In the genomic region with DNA sequence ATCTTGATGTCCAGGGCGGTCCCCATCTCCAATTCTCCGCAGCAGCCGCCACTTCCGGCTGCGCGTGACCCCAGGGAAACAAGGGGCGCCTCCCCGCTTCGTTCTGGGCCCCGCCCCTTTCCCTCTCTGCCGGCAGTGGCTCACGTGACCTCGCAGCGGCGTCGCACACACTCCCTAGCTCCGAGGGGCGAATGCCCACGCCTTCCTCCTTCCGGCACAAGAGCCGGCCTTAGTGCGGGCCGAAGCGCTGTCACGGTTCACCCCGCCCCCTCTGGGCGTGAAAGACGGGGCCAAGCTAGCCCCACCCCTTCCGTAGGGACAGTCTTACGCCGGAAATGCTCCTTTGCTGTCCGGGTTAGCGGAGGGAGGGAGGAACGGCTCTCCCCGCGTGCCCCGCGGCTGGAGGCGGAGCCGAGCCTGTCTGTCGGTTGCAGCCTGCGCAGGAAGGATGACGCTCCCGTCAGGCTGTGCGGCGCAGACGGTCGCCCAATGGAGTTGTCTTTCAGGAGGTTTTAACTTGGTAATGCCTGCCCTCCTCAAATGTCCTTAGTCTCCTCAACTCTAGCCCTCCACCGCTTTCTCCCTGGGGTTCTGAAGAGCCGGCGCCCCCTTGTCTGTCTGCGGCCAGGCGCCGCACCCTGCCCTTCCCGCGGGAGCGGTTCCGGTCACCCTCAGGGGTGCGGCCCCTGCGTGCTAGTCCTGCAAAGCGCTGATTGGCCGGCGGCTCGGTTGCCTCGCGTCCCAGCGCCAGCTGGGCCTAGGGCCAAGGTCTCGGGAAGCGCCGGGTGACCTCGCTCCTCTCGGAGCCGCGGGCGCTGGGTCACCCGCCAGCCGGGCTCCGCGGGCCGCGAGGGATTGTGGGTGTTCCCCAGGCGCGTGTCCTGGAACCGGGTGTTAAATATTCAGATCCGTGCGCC, we compare ENCODE assay signal across 1 cellular context.
TF ChIP-seq lines count a peak whose summit lies in the region.

A gene (minus strand): TSS at position 66 of the 917 bp plus-strand sequence. CDS start 40 bp downstream, at position 26.

TF ChIP-seq in H1, 55 proteins besides CTCF, POLR2A, EP300 and RAD21 (continued from another document):
- TF ChIP-seq, protein P1, sequence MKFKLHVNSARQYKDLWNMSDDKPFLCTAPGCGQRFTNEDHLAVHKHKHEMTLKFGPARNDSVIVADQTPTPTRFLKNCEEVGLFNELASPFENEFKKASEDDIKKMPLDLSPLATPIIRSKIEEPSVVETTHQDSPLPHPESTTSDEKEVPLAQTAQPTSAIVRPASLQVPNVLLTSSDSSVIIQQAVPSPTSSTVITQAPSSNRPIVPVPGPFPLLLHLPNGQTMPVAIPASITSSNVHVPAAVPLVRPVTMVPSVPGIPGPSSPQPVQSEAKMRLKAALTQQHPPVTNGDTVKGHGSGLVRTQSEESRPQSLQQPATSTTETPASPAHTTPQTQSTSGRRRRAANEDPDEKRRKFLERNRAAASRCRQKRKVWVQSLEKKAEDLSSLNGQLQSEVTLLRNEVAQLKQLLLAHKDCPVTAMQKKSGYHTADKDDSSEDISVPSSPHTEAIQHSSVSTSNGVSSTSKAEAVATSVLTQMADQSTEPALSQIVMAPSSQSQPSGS (IDR thresholded peaks at IDR 0.05; ENCODE audit: low read length) = no peak
- peak; percentile 88 for TF ChIP-seq GABPA (IDR thresholded peaks at IDR 0.05; ENCODE audit: borderline replicate concordance, insufficient read depth, low read length)
- TF ChIP-seq CREB1 (IDR thresholded peaks at IDR 0.05) = peak; percentile 76
- 0 out of 2 replicates have a peak, but pooled peaks have one; percentile 14 for TF ChIP-seq TEAD4 (IDR thresholded peaks at IDR 0.05; ENCODE audit: low read depth, low read length)
- TF ChIP-seq, protein P2, sequence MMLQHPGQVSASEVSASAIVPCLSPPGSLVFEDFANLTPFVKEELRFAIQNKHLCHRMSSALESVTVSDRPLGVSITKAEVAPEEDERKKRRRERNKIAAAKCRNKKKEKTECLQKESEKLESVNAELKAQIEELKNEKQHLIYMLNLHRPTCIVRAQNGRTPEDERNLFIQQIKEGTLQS (IDR thresholded peaks at IDR 0.05; ENCODE audit: insufficient read depth, low read depth, low read length) = peak; percentile 66; the same call in 1 of the 2 replicates
- TF ChIP-seq RFX5 (IDR thresholded peaks at IDR 0.05; ENCODE audit: borderline replicate concordance, low read depth, low read length) = no peak
- 0 out of 2 replicates have a peak, but pooled peaks have one; percentile 1 for TF ChIP-seq SIX5 (IDR thresholded peaks at IDR 0.05; ENCODE audit: low read depth, low read length)
- no peak for TF ChIP-seq TAF7 (optimal IDR thresholded peaks at IDR 0.05; ENCODE audit: borderline replicate concordance, low read depth, low read length)
- no peak; a peak in 1 of 4 replicates for TF ChIP-seq SIN3A (conservative IDR thresholded peaks at IDR 0.05 in 1 of 2, IDR thresholded peaks at IDR 0.05 in 1 of 2; ENCODE audit: low read depth in 1 of 2, low read length in 2 of 2)
- TF ChIP-seq CHD1 (IDR thresholded peaks at IDR 0.05; ENCODE audit: low read depth, low read length) = no peak
- TF ChIP-seq, protein P3, sequence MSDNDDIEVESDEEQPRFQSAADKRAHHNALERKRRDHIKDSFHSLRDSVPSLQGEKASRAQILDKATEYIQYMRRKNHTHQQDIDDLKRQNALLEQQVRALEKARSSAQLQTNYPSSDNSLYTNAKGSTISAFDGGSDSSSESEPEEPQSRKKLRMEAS (IDR thresholded peaks at IDR 0.05) = peak; percentile 77
- no peak for TF ChIP-seq CBX5 (IDR thresholded peaks at IDR 0.05; ENCODE audit: low read depth, low read length)
- TF ChIP-seq TCF12 (IDR thresholded peaks at IDR 0.05; ENCODE audit: low read depth, low read length) = 0 out of 2 replicates have a peak, but pooled peaks have one; percentile 43
- no peak for TF ChIP-seq EZH2 (IDR thresholded peaks at IDR 0.05; ENCODE audit: low read depth, low read length, severe bottlenecking)
- no peak for TF ChIP-seq RBBP5 (IDR thresholded peaks at IDR 0.05; ENCODE audit: borderline replicate concordance, low read depth, low read length)
- no peak for TF ChIP-seq SAP30 (IDR thresholded peaks at IDR 0.05; ENCODE audit: insufficient read depth, insufficient replicate concordance, low read length)
- no peak for TF ChIP-seq KDM1A (IDR thresholded peaks at IDR 0.05; ENCODE audit: borderline replicate concordance, low read length)
- TF ChIP-seq CHD2 (IDR thresholded peaks at IDR 0.05; ENCODE audit: low read length) = no peak
- TF ChIP-seq KDM5A (IDR thresholded peaks at IDR 0.05; ENCODE audit: low read length) = no peak
- peak; percentile 93 for TF ChIP-seq PHF8 (conservative IDR thresholded peaks at IDR 0.05; ENCODE audit: low read depth, low read length)
- TF ChIP-seq HDAC2 (IDR thresholded peaks at IDR 0.05; ENCODE audit: borderline replicate concordance in 1 of 2, low read depth in 2 of 2, low read length in 2 of 2) = peak in 1 of 2 experiments; percentile 57; a peak in 1 of 4 replicates
- no peak for TF ChIP-seq JUN (IDR thresholded peaks at IDR 0.05; ENCODE audit: low read depth, low read length)
- no peak for TF ChIP-seq RXRA (IDR thresholded peaks at IDR 0.05; ENCODE audit: insufficient read depth, low read depth, low read length)
- no peak for TF ChIP-seq CEBPB (IDR thresholded peaks at IDR 0.05; ENCODE audit: low read depth, low read length)
- TF ChIP-seq EGR1 (IDR thresholded peaks at IDR 0.05; ENCODE audit: borderline replicate concordance, low read depth, low read length) = no peak
- TF ChIP-seq BCL11A (IDR thresholded peaks at IDR 0.05; ENCODE audit: low read depth in 2 of 2, low read length in 2 of 2) = no peak
- peak; percentile 65 for TF ChIP-seq TBP (IDR thresholded peaks at IDR 0.05; ENCODE audit: low read depth, low read length)
- TF ChIP-seq SRF (IDR thresholded peaks at IDR 0.05; ENCODE audit: low read depth, low read length) = no peak
- 0 out of 2 replicates have a peak, but pooled peaks have one; percentile 30 for TF ChIP-seq SP4 (IDR thresholded peaks at IDR 0.05; ENCODE audit: low read length)
- TF ChIP-seq BACH1 (IDR thresholded peaks at IDR 0.05; ENCODE audit: low read length) = peak; percentile 62; the same call in 1 of the 2 replicates
- no peak for TF ChIP-seq MAFK (IDR thresholded peaks at IDR 0.05; ENCODE audit: low read depth, low read length)
- TF ChIP-seq NANOG (IDR thresholded peaks at IDR 0.05; ENCODE audit: insufficient read depth, low read depth, low read length, poor library complexity, severe bottlenecking) = no peak
- no peak for TF ChIP-seq SP2 (IDR thresholded peaks at IDR 0.05; ENCODE audit: low read length)
- no peak for TF ChIP-seq JUND (IDR thresholded peaks at IDR 0.05; ENCODE audit: low read length)
- TF ChIP-seq BRCA1 (IDR thresholded peaks at IDR 0.05; ENCODE audit: low read depth, low read length) = no peak
- no peak for TF ChIP-seq CTBP2 (IDR thresholded peaks at IDR 0.05; ENCODE audit: borderline replicate concordance, insufficient read depth, insufficient read length, low read length)
- TF ChIP-seq POU5F1 (IDR thresholded peaks at IDR 0.05; ENCODE audit: low read depth, low read length) = no peak
- TF ChIP-seq POLR2AphosphoS5 (IDR thresholded peaks at IDR 0.05; ENCODE audit: low read depth, low read length) = peak; percentile 81
- peak; percentile 80 for TF ChIP-seq KDM4A (IDR thresholded peaks at IDR 0.05; ENCODE audit: low read depth, low read length, severe bottlenecking)
- TF ChIP-seq, protein P4, sequence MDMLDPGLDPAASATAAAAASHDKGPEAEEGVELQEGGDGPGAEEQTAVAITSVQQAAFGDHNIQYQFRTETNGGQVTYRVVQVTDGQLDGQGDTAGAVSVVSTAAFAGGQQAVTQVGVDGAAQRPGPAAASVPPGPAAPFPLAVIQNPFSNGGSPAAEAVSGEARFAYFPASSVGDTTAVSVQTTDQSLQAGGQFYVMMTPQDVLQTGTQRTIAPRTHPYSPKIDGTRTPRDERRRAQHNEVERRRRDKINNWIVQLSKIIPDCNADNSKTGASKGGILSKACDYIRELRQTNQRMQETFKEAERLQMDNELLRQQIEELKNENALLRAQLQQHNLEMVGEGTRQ (IDR thresholded peaks at IDR 0.05; ENCODE audit: low read length) = peak; percentile 94
- TF ChIP-seq, protein P5, sequence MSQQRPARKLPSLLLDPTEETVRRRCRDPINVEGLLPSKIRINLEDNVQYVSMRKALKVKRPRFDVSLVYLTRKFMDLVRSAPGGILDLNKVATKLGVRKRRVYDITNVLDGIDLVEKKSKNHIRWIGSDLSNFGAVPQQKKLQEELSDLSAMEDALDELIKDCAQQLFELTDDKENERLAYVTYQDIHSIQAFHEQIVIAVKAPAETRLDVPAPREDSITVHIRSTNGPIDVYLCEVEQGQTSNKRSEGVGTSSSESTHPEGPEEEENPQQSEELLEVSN (IDR thresholded peaks at IDR 0.05) = peak; percentile 69; the same call in 1 of the 2 replicates
- no peak for TF ChIP-seq RNF2 (IDR thresholded peaks at IDR 0.05; ENCODE audit: borderline replicate concordance, low read depth, low read length, missing control alignments, poor library complexity, severe bottlenecking)
- TF ChIP-seq SP1 (IDR thresholded peaks at IDR 0.05; ENCODE audit: low read depth, low read length) = peak; percentile 71; the same call in 1 of the 2 replicates
- TF ChIP-seq NRF1 (IDR thresholded peaks at IDR 0.05; ENCODE audit: low read depth, low read length) = peak; percentile 48
- TF ChIP-seq YY1 (IDR thresholded peaks at IDR 0.05; ENCODE audit: low read depth, low read length) = no peak
- peak; percentile 87 for TF ChIP-seq TAF1 (IDR thresholded peaks at IDR 0.05; ENCODE audit: low read depth, low read length)
- TF ChIP-seq, protein P6, sequence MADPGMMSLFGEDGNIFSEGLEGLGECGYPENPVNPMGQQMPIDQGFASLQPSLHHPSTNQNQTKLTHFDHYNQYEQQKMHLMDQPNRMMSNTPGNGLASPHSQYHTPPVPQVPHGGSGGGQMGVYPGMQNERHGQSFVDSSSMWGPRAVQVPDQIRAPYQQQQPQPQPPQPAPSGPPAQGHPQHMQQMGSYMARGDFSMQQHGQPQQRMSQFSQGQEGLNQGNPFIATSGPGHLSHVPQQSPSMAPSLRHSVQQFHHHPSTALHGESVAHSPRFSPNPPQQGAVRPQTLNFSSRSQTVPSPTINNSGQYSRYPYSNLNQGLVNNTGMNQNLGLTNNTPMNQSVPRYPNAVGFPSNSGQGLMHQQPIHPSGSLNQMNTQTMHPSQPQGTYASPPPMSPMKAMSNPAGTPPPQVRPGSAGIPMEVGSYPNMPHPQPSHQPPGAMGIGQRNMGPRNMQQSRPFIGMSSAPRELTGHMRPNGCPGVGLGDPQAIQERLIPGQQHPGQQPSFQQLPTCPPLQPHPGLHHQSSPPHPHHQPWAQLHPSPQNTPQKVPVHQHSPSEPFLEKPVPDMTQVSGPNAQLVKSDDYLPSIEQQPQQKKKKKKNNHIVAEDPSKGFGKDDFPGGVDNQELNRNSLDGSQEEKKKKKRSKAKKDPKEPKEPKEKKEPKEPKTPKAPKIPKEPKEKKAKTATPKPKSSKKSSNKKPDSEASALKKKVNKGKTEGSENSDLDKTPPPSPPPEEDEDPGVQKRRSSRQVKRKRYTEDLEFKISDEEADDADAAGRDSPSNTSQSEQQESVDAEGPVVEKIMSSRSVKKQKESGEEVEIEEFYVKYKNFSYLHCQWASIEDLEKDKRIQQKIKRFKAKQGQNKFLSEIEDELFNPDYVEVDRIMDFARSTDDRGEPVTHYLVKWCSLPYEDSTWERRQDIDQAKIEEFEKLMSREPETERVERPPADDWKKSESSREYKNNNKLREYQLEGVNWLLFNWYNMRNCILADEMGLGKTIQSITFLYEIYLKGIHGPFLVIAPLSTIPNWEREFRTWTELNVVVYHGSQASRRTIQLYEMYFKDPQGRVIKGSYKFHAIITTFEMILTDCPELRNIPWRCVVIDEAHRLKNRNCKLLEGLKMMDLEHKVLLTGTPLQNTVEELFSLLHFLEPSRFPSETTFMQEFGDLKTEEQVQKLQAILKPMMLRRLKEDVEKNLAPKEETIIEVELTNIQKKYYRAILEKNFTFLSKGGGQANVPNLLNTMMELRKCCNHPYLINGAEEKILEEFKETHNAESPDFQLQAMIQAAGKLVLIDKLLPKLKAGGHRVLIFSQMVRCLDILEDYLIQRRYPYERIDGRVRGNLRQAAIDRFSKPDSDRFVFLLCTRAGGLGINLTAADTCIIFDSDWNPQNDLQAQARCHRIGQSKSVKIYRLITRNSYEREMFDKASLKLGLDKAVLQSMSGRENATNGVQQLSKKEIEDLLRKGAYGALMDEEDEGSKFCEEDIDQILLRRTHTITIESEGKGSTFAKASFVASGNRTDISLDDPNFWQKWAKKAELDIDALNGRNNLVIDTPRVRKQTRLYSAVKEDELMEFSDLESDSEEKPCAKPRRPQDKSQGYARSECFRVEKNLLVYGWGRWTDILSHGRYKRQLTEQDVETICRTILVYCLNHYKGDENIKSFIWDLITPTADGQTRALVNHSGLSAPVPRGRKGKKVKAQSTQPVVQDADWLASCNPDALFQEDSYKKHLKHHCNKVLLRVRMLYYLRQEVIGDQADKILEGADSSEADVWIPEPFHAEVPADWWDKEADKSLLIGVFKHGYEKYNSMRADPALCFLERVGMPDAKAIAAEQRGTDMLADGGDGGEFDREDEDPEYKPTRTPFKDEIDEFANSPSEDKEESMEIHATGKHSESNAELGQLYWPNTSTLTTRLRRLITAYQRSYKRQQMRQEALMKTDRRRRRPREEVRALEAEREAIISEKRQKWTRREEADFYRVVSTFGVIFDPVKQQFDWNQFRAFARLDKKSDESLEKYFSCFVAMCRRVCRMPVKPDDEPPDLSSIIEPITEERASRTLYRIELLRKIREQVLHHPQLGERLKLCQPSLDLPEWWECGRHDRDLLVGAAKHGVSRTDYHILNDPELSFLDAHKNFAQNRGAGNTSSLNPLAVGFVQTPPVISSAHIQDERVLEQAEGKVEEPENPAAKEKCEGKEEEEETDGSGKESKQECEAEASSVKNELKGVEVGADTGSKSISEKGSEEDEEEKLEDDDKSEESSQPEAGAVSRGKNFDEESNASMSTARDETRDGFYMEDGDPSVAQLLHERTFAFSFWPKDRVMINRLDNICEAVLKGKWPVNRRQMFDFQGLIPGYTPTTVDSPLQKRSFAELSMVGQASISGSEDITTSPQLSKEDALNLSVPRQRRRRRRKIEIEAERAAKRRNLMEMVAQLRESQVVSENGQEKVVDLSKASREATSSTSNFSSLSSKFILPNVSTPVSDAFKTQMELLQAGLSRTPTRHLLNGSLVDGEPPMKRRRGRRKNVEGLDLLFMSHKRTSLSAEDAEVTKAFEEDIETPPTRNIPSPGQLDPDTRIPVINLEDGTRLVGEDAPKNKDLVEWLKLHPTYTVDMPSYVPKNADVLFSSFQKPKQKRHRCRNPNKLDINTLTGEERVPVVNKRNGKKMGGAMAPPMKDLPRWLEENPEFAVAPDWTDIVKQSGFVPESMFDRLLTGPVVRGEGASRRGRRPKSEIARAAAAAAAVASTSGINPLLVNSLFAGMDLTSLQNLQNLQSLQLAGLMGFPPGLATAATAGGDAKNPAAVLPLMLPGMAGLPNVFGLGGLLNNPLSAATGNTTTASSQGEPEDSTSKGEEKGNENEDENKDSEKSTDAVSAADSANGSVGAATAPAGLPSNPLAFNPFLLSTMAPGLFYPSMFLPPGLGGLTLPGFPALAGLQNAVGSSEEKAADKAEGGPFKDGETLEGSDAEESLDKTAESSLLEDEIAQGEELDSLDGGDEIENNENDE (IDR thresholded peaks at IDR 0.05; ENCODE audit: insufficient replicate concordance, low read length) = no peak
- peak; percentile 71 for TF ChIP-seq ASH2L (IDR thresholded peaks at IDR 0.05; ENCODE audit: low read length)
